22 cellular contexts compared by ENCODE assay signal in genomic region chr10:58570307-58570723, GRCh38. TPM values are rescaled to one million over a fixed set of nuclear protein-coding genes. Genes with fewer than 3 reads are reported as not detected.
DNase-seq lines count a peak whose midpoint lies in the region; ATAC-seq and TF ChIP-seq lines count a peak whose summit lies in the region.
"Had no signal": no experiment of that assay in that cellular context is flagged by ENCODE, and none has a peak within 500 bp of the region (broad histone marks: within the 10 kb centered on the region; RNA-seq: fewer than 3 reads in every experiment).

No MANE protein-coding gene starts in this region.

- intact Hi-C loops in psoas muscle (cut with DNase I): no loop called here

- H3K4me3 ChIP-seq in fibroblast of mammary gland (ENCODE audit: control insufficient read depth, low read depth, low read length) (no peak overlapping the region), psoas muscle (no peak overlapping the region)
- H3K4me3 ChIP-seq: prostate gland, SJSA1 had no signal

- H3K27ac ChIP-seq in psoas muscle (no peak overlapping the region), foreskin keratinocyte (no peak overlapping the region)
- H3K27ac ChIP-seq: epithelial cell of prostate, prostate gland, SJSA1 had no signal

- H3K27me3 ChIP-seq in psoas muscle (ENCODE audit: insufficient read depth in 3 of 3, low read length in 2 of 3) (no peaks in the 10 kb centered on the region), foreskin keratinocyte (no peaks in the 10 kb centered on the region)
- H3K27me3 ChIP-seq: SJSA1 had no signal

- no peaks in the 10 kb centered on the region for H3K9me3 ChIP-seq in psoas muscle
- H3K9me3 ChIP-seq: prostate gland had no signal

- peak in 3 of 4 donors; percentile 68 to 83 (median 75) for ATAC-seq in psoas muscle
- no peak for ATAC-seq in foreskin keratinocyte
- ATAC-seq: activated CD4-positive, CD25-positive, alpha-beta regulatory T cell treated with anti-CD3 and anti-CD28 coated beads, Interleukin-2, amount 50 U/mL, for 24 hours; T-cell had no signal

- DNase-seq in EH (ENCODE audit: low read depth) (peak; percentile 33), NCI-H446 treated with DMSO at 0.1 percent for 48 hours (lab: John Stamatoyannopoulos, UW) (peak; percentile 39), fibroblast of mammary gland (ENCODE audit: low read depth) (peak; percentile 81), psoas muscle (peak in 1 of 2 donors; percentile 25), GM13977 (ENCODE audit: low spot score) (no peak), foreskin keratinocyte (no peak)
- DNase-seq in activated naive CD4-positive, alpha-beta T cell treated with Interleukin-2 at 50 U/mL for 16 hours: no peak
- DNase-seq: ACHN; activated CD4-positive, alpha-beta memory T cell treated with anti-CD3 and anti-CD28 coated beads for 36 hours; activated naive CD8-positive, alpha-beta T cell treated with anti-CD3 and anti-CD28 coated beads for 36 hours; cerebellar nuclear complex; HFFc6; KBM-7; NCI-H1694 treated with DMSO at 0.1 percent for 48 hours; NCI-H2171 treated with DMSO at 0.1 percent for 48 hours; NCI-H526 treated with DMSO at 0.1 percent for 48 hours; substantia nigra; T-cell had no signal

- in situ Hi-C loops in GM13977 (cut with MboI; ENCODE audit: low pct_unique_long_range_greater_than_20kb, low sequenced_read_pairs, unreplicated experiment): no loop called here

- H3K36me3 ChIP-seq in psoas muscle (ENCODE audit: insufficient read depth in 1 of 2, low read depth in 1 of 2): no peaks in the 10 kb centered on the region
- H3K36me3 ChIP-seq: prostate gland, SJSA1 had no signal

- TF ChIP-seq CTCF in fibroblast of mammary gland (conservative IDR thresholded peaks at IDR 0.05; ENCODE audit: control insufficient read depth, insufficient read depth, low read depth, low read length): no peak
- TF ChIP-seq CTCF in psoas muscle (IDR thresholded peaks at IDR 0.05): no peak
- no peak for TF ChIP-seq CTCF in GM13977 (IDR thresholded peaks at IDR 0.05; ENCODE audit: extremely low read depth, insufficient read depth, missing control alignments)
- TF ChIP-seq CTCF in foreskin keratinocyte (conservative IDR thresholded peaks at IDR 0.05): no peak

- 39 to 61% (median 39%) methylated on average over 1 of the region's 1 CpG for WGBS in psoas muscle, 3 donors

- H3K4me1 ChIP-seq in psoas muscle: peaks cover 3% of the 10 kb centered on the region
- no peaks in the 10 kb centered on the region for H3K4me1 ChIP-seq in foreskin keratinocyte
- H3K4me1 ChIP-seq: prostate gland, SJSA1 had no signal

RNA-seq across cellular contexts. Expression of gene BICC1, which starts 57.6 kb away (rescaled TPM):
- 10 to 100 TPM in 1 of 4 donors, 1 to 10 TPM in 3; 6.3 to 13.2 (median 7.5) TPM for total RNA-seq in psoas muscle
- 1 to 10 TPM; 4.7 to 7.6 (median 4.8) TPM for polyA plus RNA-seq in psoas muscle
- total RNA-seq in foreskin keratinocyte: 1.2 and 2.0 TPM in 2 replicates
- polyA plus RNA-seq in foreskin keratinocyte: 0.29 and 0.54 TPM in 2 replicates
- total RNA-seq: activated CD4-positive, alpha-beta memory T cell treated with anti-CD3 and anti-CD28 coated beads for 36 hours had no signal

Comparison
In these comparisons a context has a peak if more than half of its experiments do, and no peak if none do; other contexts are left out.
1. DNase-seq: peak in EH (single experiment), NCI-H446 treated with DMSO at 0.1 percent for 48 hours (single experiment) and fibroblast of mammary gland (single experiment); none in activated naive CD4-positive, alpha-beta T cell treated with Interleukin-2 at 50 U/mL for 16 hours (single experiment), GM13977 (single experiment) and foreskin keratinocyte (0 of 2).